ENCODE assay signal across 9 cellular contexts in the genomic region with DNA sequence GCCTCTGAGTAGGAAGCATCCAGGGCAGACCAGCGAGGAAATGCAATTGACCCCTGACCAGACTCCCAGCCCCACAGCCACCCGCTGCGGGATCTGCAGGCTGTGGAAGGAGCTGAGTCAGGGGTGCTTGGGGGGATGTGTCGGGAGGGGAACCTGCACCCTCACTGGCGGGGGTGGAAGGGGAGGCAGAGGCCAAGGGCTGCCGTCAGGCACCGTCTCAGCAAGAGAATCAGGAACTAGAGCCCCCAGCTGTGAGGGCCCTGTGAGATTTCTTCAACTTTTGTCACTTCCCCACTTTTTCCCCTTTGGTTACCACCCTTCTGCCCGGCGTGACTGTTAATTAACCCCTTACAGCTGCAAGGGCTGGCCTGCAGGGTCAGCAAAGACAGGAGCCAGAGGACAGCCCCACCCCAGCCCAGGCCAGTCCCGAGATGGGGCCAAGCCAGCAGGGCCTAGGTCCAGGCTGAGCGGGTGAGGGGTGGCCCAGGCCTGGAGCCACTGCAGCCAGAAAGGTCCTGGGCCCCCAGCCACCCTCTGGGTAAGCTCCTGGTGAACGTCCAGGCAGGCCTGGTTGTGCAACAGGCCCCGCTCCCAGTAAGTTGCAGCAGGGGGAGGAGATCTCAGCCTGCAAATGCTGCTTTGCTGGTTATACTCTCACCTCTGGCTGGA.
DNase-seq lines count a peak whose midpoint lies in the region; ATAC-seq lines count a peak whose summit lies in the region.
"Had no signal": no experiment of that assay in that cellular context is flagged by ENCODE, and none has a peak within 500 bp of the region (broad histone marks: within the 10 kb centered on the region; RNA-seq: fewer than 3 reads in every experiment).

No MANE protein-coding gene starts in this region.

- peaks cover 22% of the 10 kb centered on the region for H3K4me1 Mint-ChIP-seq in activated T-helper 17 cell treated with anti-CD3 and anti-CD28 coated beads, Interleukin-2, amount 50 U/mL, for 72 hours

- no peak for ATAC-seq in activated T-helper 17 cell treated with anti-CD3 and anti-CD28 coated beads, Interleukin-2, amount 50 U/mL, for 72 hours (replicated peaks)
- ATAC-seq in GM21717 (IDR thresholded peaks at IDR 0.05; ENCODE audit: unreplicated experiment) (no peak), GM19328 (IDR thresholded peaks at IDR 0.05; ENCODE audit: unreplicated experiment) (no peak), HG03521 (IDR thresholded peaks at IDR 0.05; ENCODE audit: unreplicated experiment) (no peak)

- H3K4me3 ChIP-seq in rectal smooth muscle tissue (ENCODE audit: low read length), result no peak overlapping the region

- H3K9me3 Mint-ChIP-seq in activated T-helper 17 cell treated with anti-CD3 and anti-CD28 coated beads, Interleukin-2, amount 50 U/mL, for 72 hours, result peaks cover 8% of the 10 kb centered on the region

- H3K27ac Mint-ChIP-seq in activated T-helper 17 cell treated with anti-CD3 and anti-CD28 coated beads, Interleukin-2, amount 50 U/mL, for 72 hours, result no peak overlapping the region

- DNase-seq in GF-D8 (lab: John Stamatoyannopoulos, UW) (peak; percentile 91), hippocampal formation (lab: John Stamatoyannopoulos, UW) (peak; percentile 30 to 57), EL (no peak)

- no peaks in the 10 kb centered on the region for H3K27me3 Mint-ChIP-seq in activated T-helper 17 cell treated with anti-CD3 and anti-CD28 coated beads, Interleukin-2, amount 50 U/mL, for 72 hours

- H3K27ac ChIP-seq in rectal smooth muscle tissue (ENCODE audit: low read depth, low read length), result peak overlapping the region; percentile 18
- H3K27ac ChIP-seq: epithelial cell of prostate had no signal

- H3K9ac ChIP-seq in rectal smooth muscle tissue (ENCODE audit: low read length), result no peak overlapping the region

- no peaks in the 10 kb centered on the region for H3K4me1 ChIP-seq in rectal smooth muscle tissue (ENCODE audit: control insufficient read depth, insufficient read depth, low read length)

- peak overlapping the region; percentile 71 for H3K4me3 Mint-ChIP-seq in activated T-helper 17 cell treated with anti-CD3 and anti-CD28 coated beads, Interleukin-2, amount 50 U/mL, for 72 hours

- H3K36me3 ChIP-seq in rectal smooth muscle tissue (ENCODE audit: control insufficient read depth, insufficient read depth, low read length), result no peaks in the 10 kb centered on the region

- no peaks in the 10 kb centered on the region for H3K36me3 Mint-ChIP-seq in activated T-helper 17 cell treated with anti-CD3 and anti-CD28 coated beads, Interleukin-2, amount 50 U/mL, for 72 hours (ENCODE audit: low read depth)

- no peaks in the 10 kb centered on the region for H3K27me3 ChIP-seq in rectal smooth muscle tissue (ENCODE audit: control insufficient read depth, insufficient read depth, low read length)
